Comparison of ENCODE assay signal across 8 cellular contexts in the genomic region with DNA sequence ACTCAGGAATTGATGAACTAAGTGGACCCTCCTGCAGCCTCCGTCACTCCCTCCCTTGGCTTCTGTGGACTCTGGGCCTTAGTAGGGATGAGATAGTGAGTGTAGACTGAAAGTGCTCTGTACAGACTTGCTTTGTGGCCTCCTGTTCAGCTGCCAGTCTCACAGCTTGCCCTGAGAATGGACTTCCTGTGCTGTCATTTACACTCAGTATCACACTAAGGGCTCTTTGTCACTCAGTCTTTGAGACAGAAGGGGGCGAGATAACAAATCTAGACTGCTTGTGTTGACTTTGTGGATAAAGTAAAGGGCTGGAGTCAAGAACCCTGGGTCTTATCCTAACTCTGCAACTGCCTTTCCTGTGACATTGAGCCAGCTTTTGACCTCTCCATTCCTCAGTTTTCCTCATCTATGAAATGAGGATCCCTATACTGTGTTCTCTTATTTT. TPM values are rescaled to one million over a fixed set of nuclear protein-coding genes. Genes with fewer than 3 reads are reported as not detected.
A peak's percentile ranks its signal among the peaks of the same experiment; 100 is the strongest.
DNase-seq lines count a peak whose midpoint lies in the region; ATAC-seq, FAIRE-seq and TF ChIP-seq lines count a peak whose summit lies in the region.

No MANE protein-coding gene starts in this region.

- H3K27me3 ChIP-seq in heart left ventricle: no peaks in the 10 kb centered on the region
- no peaks in the 10 kb centered on the region for H3K27me3 ChIP-seq in sigmoid colon

- FAIRE-seq in GM12891 (lab: Jason Lieb, UNC): no peak

- peaks cover 0 to 23% (median 8%) of the 10 kb centered on the region in 12 donors for H3K4me1 ChIP-seq in heart left ventricle
- H3K4me1 ChIP-seq in sigmoid colon: peaks cover 0 to 4% (median 0%) of the 10 kb centered on the region in 4 donors

- H3K9me3 ChIP-seq in heart left ventricle: no peaks in the 10 kb centered on the region
- no peaks in the 10 kb centered on the region for H3K9me3 ChIP-seq in sigmoid colon

- H3K4me3 ChIP-seq in heart left ventricle (no peak overlapping the region), sigmoid colon (no peak overlapping the region)

- peak; percentile 91 for ATAC-seq in GM18868 (IDR thresholded peaks at IDR 0.05; ENCODE audit: unreplicated experiment)
- ATAC-seq in HG02610 (IDR thresholded peaks at IDR 0.05; ENCODE audit: unreplicated experiment): peak; percentile 83
- ATAC-seq in heart left ventricle: peak in 3 of 4 donors; percentile 58 to 75 (median 66)

- intact Hi-C loops in heart left ventricle (cut with DNase I) (loop anchor here in 8 of 10 donors (5.0 to 10.0 kb wide), 11 partner anchors 113 to 807 kb away; no protein-coding TSS in a partner anchor), sigmoid colon (cut with DNase I) (loop anchor here (2.0 to 10.0 kb wide), 2 partner anchors 17 to 663 kb away; no protein-coding TSS in a partner anchor)

- DNase-seq in NOMO-1 (lab: John Stamatoyannopoulos, UW; ENCODE audit: unreplicated experiment in 2 of 2) (peak; percentile 18 to 35), heart left ventricle (no peak), NCI-H446 treated with DMSO at 0.1 percent for 48 hours (lab: John Stamatoyannopoulos, UW) (no peak), sigmoid colon (no peak), GM12891 (ENCODE audit: insufficient read length, low spot score) (no peak)
- DNase-seq in stimulated activated naive CD4-positive, alpha-beta T cell treated with Interleukin-2 at 50 U/mL for 16 hours (lab: John Stamatoyannopoulos, UW): no peak

- no peak for TF ChIP-seq EP300 in sigmoid colon (IDR thresholded peaks at IDR 0.05)

- H3K36me3 ChIP-seq in heart left ventricle (no peaks in the 10 kb centered on the region), sigmoid colon (no peaks in the 10 kb centered on the region)

- peak overlapping the region in 11 of 12 donors; percentile 20 to 68 (median 38) for H3K27ac ChIP-seq in heart left ventricle
- H3K27ac ChIP-seq in sigmoid colon: peak overlapping the region in 1 of 4 donors; percentile 22

- 71 to 74% (median 72%) methylated on average over 2 of the region's 2 CpGs for whole genome bisulfite sequencing in heart left ventricle, 4 donors
- WGBS in sigmoid colon, 2 donors: 48 to 74% methylated on average over 2 of the region's 2 CpGs

- no peak for TF ChIP-seq POLR2A in heart left ventricle (IDR thresholded peaks at IDR 0.05)
- TF ChIP-seq POLR2A in sigmoid colon (IDR thresholded peaks at IDR 0.05): no peak
- no peak for TF ChIP-seq POLR2A in GM12891 (IDR thresholded peaks at IDR 0.05; ENCODE audit: low read depth, low read length)

- no peak for TF ChIP-seq CTCF in heart left ventricle (IDR thresholded peaks at IDR 0.05)
- no peak for TF ChIP-seq CTCF in sigmoid colon (IDR thresholded peaks at IDR 0.05)

TF ChIP-seq in GM12891, 5 proteins besides CTCF, POLR2A, EP300 and RAD21:
- TF ChIP-seq PAX5 (IDR thresholded peaks at IDR 0.05; ENCODE audit: insufficient read depth, low read length, severe bottlenecking): no peak
- no peak for TF ChIP-seq POLR2AphosphoS5 (IDR thresholded peaks at IDR 0.05; ENCODE audit: low read depth, low read length)
- TF ChIP-seq TAF1 (IDR thresholded peaks at IDR 0.05; ENCODE audit: low read depth, low read length): no peak
- no peak for TF ChIP-seq SPI1 (IDR thresholded peaks at IDR 0.05; ENCODE audit: low read depth, low read length)
- TF ChIP-seq POU2F2 (IDR thresholded peaks at IDR 0.05; ENCODE audit: low read depth, low read length): no peak
TF ChIP-seq in GM12891: peak in this region for 0.

RNA-seq across cellular contexts. Expression of a gene that starts 21.0 kb away (rescaled TPM):
- total RNA-seq in heart left ventricle: 10 to 100 TPM; 27.9 to 48.6 (median 31.7) TPM
- polyA plus RNA-seq in heart left ventricle: 10 to 100 TPM; 18.0 to 38.7 TPM
- 10 to 100 TPM; 32.3 to 74.2 (median 47.6) TPM for total RNA-seq in sigmoid colon
- 10 to 100 TPM; 27.7 to 48.0 (median 33.1) TPM for polyA plus RNA-seq in sigmoid colon
- 0.85 TPM for polyA plus RNA-seq in GM12891 (2012; ENCODE audit: low read depth, missing spikeins)

Comparison
In these comparisons a context has a peak if more than half of its experiments do, and no peak if none do; other contexts are left out.
1. DNase-seq: peak in NOMO-1 (2 of 2); none in heart left ventricle (0 of 5), NCI-H446 treated with DMSO at 0.1 percent for 48 hours (single experiment), sigmoid colon (single experiment), stimulated activated naive CD4-positive, alpha-beta T cell treated with Interleukin-2 at 50 U/mL for 16 hours (single experiment) and GM12891 (single experiment).
2. Peak in every context shown above with its lines, with median percentiles within 50 percentile points of each other: ATAC-seq.